ENCODE assay signal across 1 cellular context in genomic region chr7:148699024-148699771, GRCh38.
TF ChIP-seq lines count a peak whose summit lies in the region.

No MANE protein-coding gene starts in this region.

TF ChIP-seq in HepG2, 621 proteins besides CTCF, POLR2A, EP300 and RAD21 (continued from another document and continues in another):
- TF ChIP-seq MNT (IDR thresholded peaks at IDR 0.05) (no peak), YEATS4 (CRISPR knock-in tag; IDR thresholded peaks at IDR 0.05; ENCODE audit: borderline replicate concordance) (peak; percentile 52), ETV5 (CRISPR knock-in tag; IDR thresholded peaks at IDR 0.05; ENCODE audit: borderline replicate concordance) (peak; percentile 52), HDAC1 (CRISPR knock-in tag; IDR thresholded peaks at IDR 0.05) (peak; percentile 53; the same call in 1 of the 2 replicates), HNRNPLL (IDR thresholded peaks at IDR 0.05; ENCODE audit: low read depth, low read length, poor library complexity, severe bottlenecking) (peak; percentile 60), ZFP82 (CRISPR knock-in tag; IDR thresholded peaks at IDR 0.05; ENCODE audit: borderline replicate concordance) (peak; percentile 26; the same call in 1 of the 2 replicates), CBX2 (IDR thresholded peaks at IDR 0.05; ENCODE audit: low read depth, low read length) (no peak), CBX2 (CRISPR knock-in tag; IDR thresholded peaks at IDR 0.05; ENCODE audit: low read depth) (no peak), ZNF256 (CRISPR knock-in tag; conservative IDR thresholded peaks at IDR 0.05) (no peak), HOXA9 (CRISPR knock-in tag; IDR thresholded peaks at IDR 0.05; ENCODE audit: borderline replicate concordance) (peak; percentile 70; the same call in 1 of the 2 replicates), ZBTB38 (CRISPR knock-in tag; IDR thresholded peaks at IDR 0.05) (0 out of 2 replicates have a peak, but pooled peaks have one; percentile 27), ZNF615 (CRISPR knock-in tag; IDR thresholded peaks at IDR 0.05; ENCODE audit: borderline replicate concordance) (no peak), PCBP2 (optimal IDR thresholded peaks at IDR 0.05; ENCODE audit: low read depth, low read length, poor library complexity, severe bottlenecking) (no peak), ZNF7 (CRISPR knock-in tag; IDR thresholded peaks at IDR 0.05) (no peak), ZNF687 (CRISPR knock-in tag; IDR thresholded peaks at IDR 0.05) (peak; percentile 76), FOXC1 (CRISPR knock-in tag; IDR thresholded peaks at IDR 0.05; ENCODE audit: borderline replicate concordance) (0 out of 2 replicates have a peak, but pooled peaks have one; percentile 58), CAMTA2 (CRISPR knock-in tag; IDR thresholded peaks at IDR 0.05; ENCODE audit: borderline replicate concordance) (no peak), ZNF513 (CRISPR knock-in tag; conservative IDR thresholded peaks at IDR 0.05) (no peak), MAFF (IDR thresholded peaks at IDR 0.05; ENCODE audit: low read depth, low read length) (no peak), LBX2 (CRISPR knock-in tag; IDR thresholded peaks at IDR 0.05; ENCODE audit: borderline replicate concordance) (no peak), MYPOP (CRISPR knock-in tag; IDR thresholded peaks at IDR 0.05) (peak; percentile 85), PRDM4 (CRISPR knock-in tag; IDR thresholded peaks at IDR 0.05; ENCODE audit: borderline replicate concordance) (no peak), ZNF33B (CRISPR knock-in tag; IDR thresholded peaks at IDR 0.05) (0 out of 2 replicates have a peak, but pooled peaks have one; percentile 41), KAT2B (IDR thresholded peaks at IDR 0.05; ENCODE audit: borderline replicate concordance, low read depth, low read length) (no peak), ZNF704 (CRISPR knock-in tag; IDR thresholded peaks at IDR 0.05; ENCODE audit: borderline replicate concordance) (no peak), REL (CRISPR knock-in tag; conservative IDR thresholded peaks at IDR 0.05) (0 out of 2 replicates have a peak, but pooled peaks have one; percentile 59), JDP2 (CRISPR knock-in tag; IDR thresholded peaks at IDR 0.05; ENCODE audit: borderline replicate concordance) (no peak; the same call in 1 of the 2 replicates), HOXA5 (CRISPR knock-in tag; IDR thresholded peaks at IDR 0.05) (peak; percentile 41; the same call in 1 of the 2 replicates), ZBTB39 (CRISPR knock-in tag; IDR thresholded peaks at IDR 0.05) (peak; percentile 49; the same call in 1 of the 2 replicates), ZSCAN31 (CRISPR knock-in tag; IDR thresholded peaks at IDR 0.05; ENCODE audit: low read depth) (peak; percentile 78), ZNF496 (CRISPR knock-in tag; IDR thresholded peaks at IDR 0.05; ENCODE audit: insufficient replicate concordance) (no peak), PHF5A (CRISPR knock-in tag; IDR thresholded peaks at IDR 0.05; ENCODE audit: low read depth, unreplicated experiment) (no peak), RORA (CRISPR knock-in tag; IDR thresholded peaks at IDR 0.05) (no peak), ZNF605 (CRISPR knock-in tag; IDR thresholded peaks at IDR 0.05) (peak; percentile 82; the same call in 1 of the 2 replicates), HOMEZ (CRISPR knock-in tag; IDR thresholded peaks at IDR 0.05; ENCODE audit: low read depth) (no peak), RARA (CRISPR knock-in tag; IDR thresholded peaks at IDR 0.05) (peak; percentile 49), ZNF790 (CRISPR knock-in tag; IDR thresholded peaks at IDR 0.05; ENCODE audit: borderline replicate concordance) (peak; percentile 80; the same call in 1 of the 2 replicates)
